Comparison of ENCODE assay signal across 13 cellular contexts in genomic region chr14:67221248-67221981, GRCh38. TPM values are rescaled to one million over a fixed set of nuclear protein-coding genes. Genes with fewer than 3 reads are reported as not detected.
DNase-seq lines count a peak whose midpoint lies in the region; ATAC-seq and TF ChIP-seq lines count a peak whose summit lies in the region.
"Had no signal": no experiment of that assay in that cellular context is flagged by ENCODE, and none has a peak within 500 bp of the region (broad histone marks: within the 10 kb centered on the region; RNA-seq: fewer than 3 reads in every experiment).

No MANE protein-coding gene starts in this region.

- H3K4me1 Mint-ChIP-seq in GM23338, result no peaks in the 10 kb centered on the region

- H3K4me3 Mint-ChIP-seq in GM23338, result no peak overlapping the region

- H3K36me3 ChIP-seq in GM23338 (ENCODE audit: insufficient read depth), result no peaks in the 10 kb centered on the region
- no peaks in the 10 kb centered on the region for H3K36me3 ChIP-seq in SJSA1
- H3K36me3 ChIP-seq in skeletal muscle satellite cell (ENCODE audit: insufficient read depth, low read length), result no peaks in the 10 kb centered on the region
- H3K36me3 ChIP-seq: adrenal gland had no signal

- no peaks in the 10 kb centered on the region for H4K20me1 ChIP-seq in GM23338 (replicated peaks; ENCODE audit: insufficient read depth)

- H3K27me3 Mint-ChIP-seq in GM23338 (ENCODE audit: insufficient read depth, low read depth, poor library complexity), result peaks cover 2% of the 10 kb centered on the region

- no peaks in the 10 kb centered on the region for H3K9me3 Mint-ChIP-seq in GM23338

- no peaks in the 10 kb centered on the region for H3F3A ChIP-seq in GM23338 (replicated peaks; ENCODE audit: low read depth)

- H3K79me2 ChIP-seq in GM23338 (replicated peaks; ENCODE audit: insufficient read depth), result no peaks in the 10 kb centered on the region

- H3K27ac ChIP-seq in GM23338 (ENCODE audit: low read depth), result no peak overlapping the region
- H3K27ac ChIP-seq in SJSA1, result peak overlapping the region; percentile 52
- H3K27ac ChIP-seq: adrenal gland had no signal

- H2AFZ ChIP-seq in GM23338, result peak overlapping the region; percentile 35; the same call in 1 of the 2 replicates

- no peaks in the 10 kb centered on the region for H3K9me2 ChIP-seq in GM23338 (ENCODE audit: insufficient read depth)

- no peaks in the 10 kb centered on the region for H3K36me3 Mint-ChIP-seq in GM23338 (ENCODE audit: low read depth)

- no peak overlapping the region for H3K4me2 ChIP-seq in GM23338
- peak overlapping the region; percentile 69 for H3K4me2 ChIP-seq in skeletal muscle satellite cell (ENCODE audit: low read length)

- ATAC-seq in GM23338 (no peak), GM18868 (IDR thresholded peaks at IDR 0.05; ENCODE audit: unreplicated experiment) (no peak), GM21390 (IDR thresholded peaks at IDR 0.05; ENCODE audit: unreplicated experiment) (no peak)
- ATAC-seq: GM12878 had no signal

- H3K4me3 ChIP-seq in GM23338, result no peak overlapping the region
- H3K4me3 ChIP-seq in SJSA1, result no peak overlapping the region
- H3K4me3 ChIP-seq in fibroblast of pulmonary artery (replicated peaks; ENCODE audit: low read depth, low read length), result no peak overlapping the region
- peak overlapping the region; percentile 36 for H3K4me3 ChIP-seq in skeletal muscle satellite cell (ENCODE audit: low read length)
- H3K4me3 ChIP-seq: adrenal gland, GM12878 had no signal

- no peak for DNase-seq in GM23338 (ENCODE audit: low spot score)
- DNase-seq in SJSA1 (ENCODE audit: low read depth in 1 of 2, low spot score in 2 of 2), result peak in 1 of 2 experiments; percentile 73
- DNase-seq in fibroblast of pulmonary artery (ENCODE audit: low read depth), result peak; percentile 50
- no peak for DNase-seq in stimulated activated CD4-positive, alpha-beta T cell treated with anti-CD3 and anti-CD28 coated beads, Interleukin-2, amount 100 ng/mL, for 24 hours
- no peak for DNase-seq in activated T-cell treated with anti-CD3 and anti-CD28 coated beads, Interleukin-2, amount 50 U/mL, for 48 hours
- DNase-seq: adrenal gland; effector memory CD4-positive, alpha-beta T cell; NCI-H2171; T1000 had no signal

- TF ChIP-seq CTCF in GM23338 (conservative IDR thresholded peaks at IDR 0.05; ENCODE audit: low read depth in 2 of 2) (no peak), fibroblast of pulmonary artery (IDR thresholded peaks at IDR 0.05; ENCODE audit: low read length, missing control alignments) (no peak)

- H3K27ac Mint-ChIP-seq in GM23338, result no peak overlapping the region

- peak overlapping the region; percentile 41 for H3K9ac ChIP-seq in skeletal muscle satellite cell (ENCODE audit: low read depth, low read length)

- H3K27me3 ChIP-seq in GM23338 (ENCODE audit: insufficient read depth) (no peaks in the 10 kb centered on the region), SJSA1 (replicated peaks) (no peaks in the 10 kb centered on the region), skeletal muscle satellite cell (ENCODE audit: control insufficient read depth, insufficient read depth, low read length) (no peaks in the 10 kb centered on the region)
- H3K27me3 ChIP-seq: adrenal gland had no signal

- no peaks in the 10 kb centered on the region for H3K9me3 ChIP-seq in SJSA1 (replicated peaks)
- no peaks in the 10 kb centered on the region for H3K9me3 ChIP-seq in skeletal muscle satellite cell (replicated peaks; ENCODE audit: low read length)
- H3K9me3 ChIP-seq: adrenal gland had no signal

- H3K4me1 ChIP-seq in GM23338 (ENCODE audit: insufficient read depth) (no peaks in the 10 kb centered on the region), SJSA1 (replicated peaks) (peaks cover 38% of the 10 kb centered on the region), skeletal muscle satellite cell (ENCODE audit: control insufficient read depth, insufficient read depth, low read length) (peaks cover 20% of the 10 kb centered on the region)
- H3K4me1 ChIP-seq: adrenal gland had no signal

TF ChIP-seq in GM23338, 12 proteins besides CTCF, POLR2A, EP300 and RAD21 (continues in another document):
- TF ChIP-seq ZNF331 (CRISPR knock-in tag; IDR thresholded peaks at IDR 0.05; ENCODE audit: low read depth) (no peak), REST (IDR thresholded peaks at IDR 0.05; ENCODE audit: unreplicated experiment) (no peak), NANOG (IDR thresholded peaks at IDR 0.05; ENCODE audit: borderline replicate concordance) (no peak), POLR2AphosphoS5 (IDR thresholded peaks at IDR 0.05; ENCODE audit: low read depth) (no peak), JUNB (IDR thresholded peaks at IDR 0.05; ENCODE audit: unreplicated experiment) (no peak), EZH2phosphoT487 (IDR thresholded peaks at IDR 0.05; ENCODE audit: unreplicated experiment) (no peak), ETS1 (IDR thresholded peaks at IDR 0.05) (no peak), CREB1 (CRISPR knock-in tag; IDR thresholded peaks at IDR 0.05; ENCODE audit: low read depth) (no peak)

RNA-seq across cellular contexts. Expression of gene PALS1, which starts 19.8 kb away (rescaled TPM):
- 22.0 and 26.7 TPM in 2 replicates for total RNA-seq in GM23338 (2014; rRNA removed; shearing (Covaris generic))
- polyA plus RNA-seq in GM23338 (2016; fragmentation: Nextera tagmentation; extraction: Ambion mirVana), result 9.0 and 9.1 TPM in 2 replicates
- 20.4 and 35.0 TPM in 2 replicates for total RNA-seq in SJSA1 (2014; rRNA removed; shearing (Covaris generic))
- total RNA-seq in skeletal muscle satellite cell (2012; rRNA removed), result 16.2 and 18.6 TPM in 2 replicates

RNA-seq across cellular contexts. Expression of gene GARIN2, which starts 32.2 kb away (rescaled TPM):
- not detected in 2 replicates for total RNA-seq in GM23338 (2014; rRNA removed; shearing (Covaris generic))
- 0.28 and 0.44 TPM in 2 replicates for polyA plus RNA-seq in GM23338 (2016; fragmentation: Nextera tagmentation; extraction: Ambion mirVana)
- total RNA-seq in SJSA1 (2014; rRNA removed; shearing (Covaris generic)), result not detected in 2 replicates
- not detected in 2 replicates for total RNA-seq in skeletal muscle satellite cell (2012; rRNA removed)
- total RNA-seq: adrenal gland had no signal
